In the genomic region with DNA sequence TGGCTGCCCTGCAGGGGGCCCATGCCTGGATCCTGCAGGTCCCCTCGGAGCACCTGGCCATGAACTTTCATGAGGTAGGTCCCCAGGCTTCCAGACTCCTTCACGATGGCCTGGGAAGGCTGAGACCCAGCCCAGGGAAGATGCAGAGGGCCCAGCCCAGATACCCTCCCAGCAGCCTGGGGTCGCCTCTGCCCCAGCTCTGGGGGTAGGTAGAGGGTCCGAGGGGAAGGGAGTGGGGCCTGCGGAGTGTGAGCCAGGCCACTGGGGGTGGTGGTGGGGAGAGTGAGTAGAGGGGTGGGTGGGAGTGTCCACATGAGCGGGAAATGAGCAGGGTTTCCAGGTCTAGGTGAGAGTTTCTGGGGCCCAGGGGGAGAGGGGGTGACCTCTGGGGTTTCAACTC, we compare ENCODE assay signal across 1 cellular context.
TF ChIP-seq lines count a peak whose summit lies in the region.

No MANE protein-coding gene starts in this region.

TF ChIP-seq in WTC11, 78 proteins besides CTCF, POLR2A, EP300 and RAD21 (continued from another document):
- TF ChIP-seq, protein P1, sequence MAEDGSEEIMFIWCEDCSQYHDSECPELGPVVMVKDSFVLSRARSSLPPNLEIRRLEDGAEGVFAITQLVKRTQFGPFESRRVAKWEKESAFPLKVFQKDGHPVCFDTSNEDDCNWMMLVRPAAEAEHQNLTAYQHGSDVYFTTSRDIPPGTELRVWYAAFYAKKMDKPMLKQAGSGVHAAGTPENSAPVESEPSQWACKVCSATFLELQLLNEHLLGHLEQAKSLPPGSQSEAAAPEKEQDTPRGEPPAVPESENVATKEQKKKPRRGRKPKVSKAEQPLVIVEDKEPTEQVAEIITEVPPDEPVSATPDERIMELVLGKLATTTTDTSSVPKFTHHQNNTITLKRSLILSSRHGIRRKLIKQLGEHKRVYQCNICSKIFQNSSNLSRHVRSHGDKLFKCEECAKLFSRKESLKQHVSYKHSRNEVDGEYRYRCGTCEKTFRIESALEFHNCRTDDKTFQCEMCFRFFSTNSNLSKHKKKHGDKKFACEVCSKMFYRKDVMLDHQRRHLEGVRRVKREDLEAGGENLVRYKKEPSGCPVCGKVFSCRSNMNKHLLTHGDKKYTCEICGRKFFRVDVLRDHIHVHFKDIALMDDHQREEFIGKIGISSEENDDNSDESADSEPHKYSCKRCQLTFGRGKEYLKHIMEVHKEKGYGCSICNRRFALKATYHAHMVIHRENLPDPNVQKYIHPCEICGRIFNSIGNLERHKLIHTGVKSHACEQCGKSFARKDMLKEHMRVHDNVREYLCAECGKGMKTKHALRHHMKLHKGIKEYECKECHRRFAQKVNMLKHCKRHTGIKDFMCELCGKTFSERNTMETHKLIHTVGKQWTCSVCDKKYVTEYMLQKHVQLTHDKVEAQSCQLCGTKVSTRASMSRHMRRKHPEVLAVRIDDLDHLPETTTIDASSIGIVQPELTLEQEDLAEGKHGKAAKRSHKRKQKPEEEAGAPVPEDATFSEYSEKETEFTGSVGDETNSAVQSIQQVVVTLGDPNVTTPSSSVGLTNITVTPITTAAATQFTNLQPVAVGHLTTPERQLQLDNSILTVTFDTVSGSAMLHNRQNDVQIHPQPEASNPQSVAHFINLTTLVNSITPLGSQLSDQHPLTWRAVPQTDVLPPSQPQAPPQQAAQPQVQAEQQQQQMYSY (CRISPR knock-in tag; IDR thresholded peaks at IDR 0.05): no peak
- no peak for TF ChIP-seq SMAD4 (CRISPR knock-in tag; IDR thresholded peaks at IDR 0.05)
